ENCODE assay signal across 1 cellular context in genomic region chr19:57249329-57249728, GRCh38.
TF ChIP-seq lines count a peak whose summit lies in the region.

No MANE protein-coding gene starts in this region.

TF ChIP-seq in IMR-90, 13 proteins besides CTCF, POLR2A, EP300 and RAD21 (continued from another document):
- TF ChIP-seq BHLHE40 (IDR thresholded peaks at IDR 0.05; ENCODE audit: low read depth, low read length) (no peak), MAZ (IDR thresholded peaks at IDR 0.05; ENCODE audit: borderline replicate concordance, low read depth, low read length) (no peak), ELK1 (IDR thresholded peaks at IDR 0.05; ENCODE audit: borderline replicate concordance, low read depth, low read length) (no peak), USF2 (IDR thresholded peaks at IDR 0.05; ENCODE audit: low read depth, low read length) (no peak), FOS (IDR thresholded peaks at IDR 0.05; ENCODE audit: low read depth, low read length) (no peak), CHD1 (IDR thresholded peaks at IDR 0.05; ENCODE audit: low read depth, low read length) (no peak), RFX5 (IDR thresholded peaks at IDR 0.05; ENCODE audit: low read depth, low read length) (no peak), MXI1 (IDR thresholded peaks at IDR 0.05; ENCODE audit: borderline replicate concordance, low read depth, low read length) (no peak)
